In the genomic region with DNA sequence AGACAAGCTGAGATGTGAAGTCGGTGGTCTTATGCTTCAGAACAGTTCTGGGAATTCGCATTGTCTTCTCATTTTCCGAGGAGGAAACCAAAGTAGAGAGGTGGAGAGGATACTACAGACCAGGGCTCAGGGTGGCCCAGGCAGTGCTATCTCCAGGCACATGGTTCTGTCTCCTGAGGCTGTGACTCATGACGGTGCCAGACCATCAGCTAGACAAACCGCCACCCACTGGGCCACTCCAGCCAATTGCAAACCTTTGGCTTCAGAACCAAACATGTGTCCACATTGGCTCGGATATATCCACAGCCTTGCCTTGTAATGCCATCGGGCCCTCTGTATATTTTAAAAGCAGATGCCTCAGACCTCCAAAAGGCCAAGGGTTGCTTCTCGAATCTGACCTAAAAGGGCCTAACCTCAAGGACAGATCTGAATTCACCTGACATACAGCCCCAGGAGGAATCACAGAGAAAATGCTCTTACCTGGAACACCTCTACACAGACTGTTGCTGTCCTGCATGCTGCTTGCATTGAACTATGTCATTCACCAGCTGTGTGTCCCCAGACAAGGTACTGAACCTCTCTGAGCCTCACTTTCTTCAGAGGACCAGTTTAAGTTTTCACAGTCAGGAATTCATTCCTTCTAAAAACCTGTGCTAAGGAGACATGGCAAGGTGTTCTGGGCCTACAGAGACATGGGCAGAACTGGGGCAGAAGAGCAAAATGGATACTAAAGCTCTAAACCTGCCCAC, we compare ENCODE assay signal across 11 cellular contexts.
A peak's percentile ranks its signal among the peaks of the same experiment; 100 is the strongest.
DNase-seq lines count a peak whose midpoint lies in the region; ATAC-seq and TF ChIP-seq lines count a peak whose summit lies in the region.
"Had no signal": no experiment of that assay in that cellular context is flagged by ENCODE, and none has a peak within 500 bp of the region (broad histone marks: within the 10 kb centered on the region; RNA-seq: fewer than 3 reads in every experiment).

No MANE protein-coding gene starts in this region.

- no peaks in the 10 kb centered on the region for H3K9me2 ChIP-seq in hepatocyte (replicated peaks; ENCODE audit: insufficient read depth)

- no peak overlapping the region for H3K4me2 ChIP-seq in hepatocyte

- TF ChIP-seq CTCF in WTC11 (IDR thresholded peaks at IDR 0.05): no peak
- TF ChIP-seq CTCF in hepatocyte (IDR thresholded peaks at IDR 0.05; ENCODE audit: poor library complexity): no peak

- no peaks in the 10 kb centered on the region for H3K79me2 ChIP-seq in hepatocyte

- no peaks in the 10 kb centered on the region for H3K9me3 Mint-ChIP-seq in activated CD4-positive, alpha-beta T cell treated with anti-CD3 and anti-CD28 coated beads, Interleukin-2, amount 10 ng/mL, durations not matched to agents 7 days and 5 days
- H3K9me3 Mint-ChIP-seq in WTC11: no peaks in the 10 kb centered on the region
- no peaks in the 10 kb centered on the region for H3K9me3 Mint-ChIP-seq in stimulated activated naive CD8-positive, alpha-beta T cell treated with anti-CD3 and anti-CD28 coated beads, Interleukin-15, Interleukin-2, amounts not matched to agents 100 ng/mL and 50 ng/mL, for 24 hours

- H3K27ac ChIP-seq in hepatocyte: peak overlapping the region; percentile 32
- H3K27ac ChIP-seq: right atrium auricular region had no signal

- no peaks in the 10 kb centered on the region for H3K27me3 ChIP-seq in hepatocyte
- H3K27me3 ChIP-seq: right atrium auricular region had no signal

- WGBS in hepatocyte (ENCODE audit: low lambda C conversion rate, missing lambda C conversion rate): 84% methylated on average over 8 of the region's 8 CpGs

- H3K4me1 Mint-ChIP-seq in activated CD4-positive, alpha-beta T cell treated with anti-CD3 and anti-CD28 coated beads, Interleukin-2, amount 10 ng/mL, durations not matched to agents 7 days and 5 days: peaks cover 44% of the 10 kb centered on the region
- H3K4me1 Mint-ChIP-seq in WTC11: peaks cover 41% of the 10 kb centered on the region
- H3K4me1 Mint-ChIP-seq in stimulated activated naive CD8-positive, alpha-beta T cell treated with anti-CD3 and anti-CD28 coated beads, Interleukin-15, Interleukin-2, amounts not matched to agents 100 ng/mL and 50 ng/mL, for 24 hours (ENCODE audit: low read depth): peaks cover 81% of the 10 kb centered on the region

- H3K4me3 ChIP-seq in hepatocyte: no peak overlapping the region
- H3K4me3 ChIP-seq: right atrium auricular region had no signal

- POLR2A ChIA-PET in activated CD4-positive, alpha-beta T cell treated with anti-CD3 and anti-CD28 coated beads, Interleukin-2, amount 10 ng/mL, durations not matched to agents 7 days and 5 days (lab: Charles Lee): no interaction called here
- POLR2A ChIA-PET in WTC11 (lab: Charles Lee): no interaction called here

- ATAC-seq in WTC11 (no peak), HG03460 (IDR thresholded peaks at IDR 0.05; ENCODE audit: unreplicated experiment) (no peak)

- H3K27me3 Mint-ChIP-seq in activated CD4-positive, alpha-beta T cell treated with anti-CD3 and anti-CD28 coated beads, Interleukin-2, amount 10 ng/mL, durations not matched to agents 7 days and 5 days: peaks cover 5% of the 10 kb centered on the region
- H3K27me3 Mint-ChIP-seq in WTC11 (ENCODE audit: low read depth): peaks cover 4% of the 10 kb centered on the region; the same call in 1 of the 2 replicates
- no peaks in the 10 kb centered on the region for H3K27me3 Mint-ChIP-seq in stimulated activated naive CD8-positive, alpha-beta T cell treated with anti-CD3 and anti-CD28 coated beads, Interleukin-15, Interleukin-2, amounts not matched to agents 100 ng/mL and 50 ng/mL, for 24 hours

- H4K20me1 ChIP-seq in hepatocyte (ENCODE audit: insufficient read depth, poor library complexity, severe bottlenecking): no peaks in the 10 kb centered on the region

- H3K4me1 ChIP-seq in hepatocyte (ENCODE audit: insufficient read depth): peaks cover 27% of the 10 kb centered on the region

- peaks cover 2% of the 10 kb centered on the region for H3K36me3 Mint-ChIP-seq in activated CD4-positive, alpha-beta T cell treated with anti-CD3 and anti-CD28 coated beads, Interleukin-2, amount 10 ng/mL, durations not matched to agents 7 days and 5 days (ENCODE audit: low read depth)
- H3K36me3 Mint-ChIP-seq in WTC11: no peaks in the 10 kb centered on the region
- no peaks in the 10 kb centered on the region for H3K36me3 Mint-ChIP-seq in stimulated activated naive CD8-positive, alpha-beta T cell treated with anti-CD3 and anti-CD28 coated beads, Interleukin-15, Interleukin-2, amounts not matched to agents 100 ng/mL and 50 ng/mL, for 24 hours (ENCODE audit: low read depth)

- no peak overlapping the region for H3K4me3 Mint-ChIP-seq in activated CD4-positive, alpha-beta T cell treated with anti-CD3 and anti-CD28 coated beads, Interleukin-2, amount 10 ng/mL, durations not matched to agents 7 days and 5 days
- no peak overlapping the region for H3K4me3 Mint-ChIP-seq in WTC11
- H3K4me3 Mint-ChIP-seq in stimulated activated naive CD8-positive, alpha-beta T cell treated with anti-CD3 and anti-CD28 coated beads, Interleukin-15, Interleukin-2, amounts not matched to agents 100 ng/mL and 50 ng/mL, for 24 hours: peak overlapping the region; percentile 0

- H3K36me3 ChIP-seq in hepatocyte (replicated peaks; ENCODE audit: insufficient read depth, low read depth): no peaks in the 10 kb centered on the region
- H3K36me3 ChIP-seq: right atrium auricular region had no signal

- no peak overlapping the region for H2AFZ ChIP-seq in hepatocyte

- H3K27ac Mint-ChIP-seq in activated CD4-positive, alpha-beta T cell treated with anti-CD3 and anti-CD28 coated beads, Interleukin-2, amount 10 ng/mL, durations not matched to agents 7 days and 5 days: peak overlapping the region; percentile 73
- no peak overlapping the region for H3K27ac Mint-ChIP-seq in WTC11
- peak overlapping the region; percentile 73 for H3K27ac Mint-ChIP-seq in stimulated activated naive CD8-positive, alpha-beta T cell treated with anti-CD3 and anti-CD28 coated beads, Interleukin-15, Interleukin-2, amounts not matched to agents 100 ng/mL and 50 ng/mL, for 24 hours

- H3K9me3 ChIP-seq in hepatocyte (ENCODE audit: low read depth): no peaks in the 10 kb centered on the region
- H3K9me3 ChIP-seq: right atrium auricular region had no signal

- CTCF ChIA-PET in activated CD4-positive, alpha-beta T cell treated with anti-CD3 and anti-CD28 coated beads, Interleukin-2, amount 10 ng/mL, durations not matched to agents 7 days and 5 days (lab: Charles Lee): interaction anchor here (1.7 kb wide), 1 partner anchor 12 kb away, joined by 4 read pairs; no protein-coding TSS in a partner anchor
- CTCF ChIA-PET in WTC11 (lab: Charles Lee): no interaction called here

- no peak for DNase-seq in activated CD4-positive, alpha-beta T cell treated with anti-CD3 and anti-CD28 coated beads, Interleukin-2, amount 10 ng/mL, durations not matched to agents 7 days and 5 days
- DNase-seq in activated CD4-positive, alpha-beta T cell treated with anti-CD3 and anti-CD28 coated beads, Interleukin-2, amount 50 U/mL, for 4 hours: no peak
- DNase-seq in WTC11 (ENCODE audit: low spot score) (no peak), hepatocyte (ENCODE audit: low spot score) (no peak), ureter (ENCODE audit: low spot score) (no peak), glomerular visceral epithelial cell (ENCODE audit: extremely low spot score) (no peak)
- DNase-seq: activated naive CD4-positive, alpha-beta T cell; NCI-H526 treated with DMSO at 0.1 percent for 48 hours had no signal

TF ChIP-seq in WTC11, 78 proteins besides CTCF, POLR2A, EP300 and RAD21:
- TF ChIP-seq NFYB (CRISPR knock-in tag; conservative IDR thresholded peaks at IDR 0.05; ENCODE audit: low read depth): 0 out of 2 replicates have a peak, but pooled peaks have one; percentile 15
- TF ChIP-seq, protein P1, sequence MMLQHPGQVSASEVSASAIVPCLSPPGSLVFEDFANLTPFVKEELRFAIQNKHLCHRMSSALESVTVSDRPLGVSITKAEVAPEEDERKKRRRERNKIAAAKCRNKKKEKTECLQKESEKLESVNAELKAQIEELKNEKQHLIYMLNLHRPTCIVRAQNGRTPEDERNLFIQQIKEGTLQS (CRISPR knock-in tag; conservative IDR thresholded peaks at IDR 0.05): no peak
- TF ChIP-seq, protein P2, sequence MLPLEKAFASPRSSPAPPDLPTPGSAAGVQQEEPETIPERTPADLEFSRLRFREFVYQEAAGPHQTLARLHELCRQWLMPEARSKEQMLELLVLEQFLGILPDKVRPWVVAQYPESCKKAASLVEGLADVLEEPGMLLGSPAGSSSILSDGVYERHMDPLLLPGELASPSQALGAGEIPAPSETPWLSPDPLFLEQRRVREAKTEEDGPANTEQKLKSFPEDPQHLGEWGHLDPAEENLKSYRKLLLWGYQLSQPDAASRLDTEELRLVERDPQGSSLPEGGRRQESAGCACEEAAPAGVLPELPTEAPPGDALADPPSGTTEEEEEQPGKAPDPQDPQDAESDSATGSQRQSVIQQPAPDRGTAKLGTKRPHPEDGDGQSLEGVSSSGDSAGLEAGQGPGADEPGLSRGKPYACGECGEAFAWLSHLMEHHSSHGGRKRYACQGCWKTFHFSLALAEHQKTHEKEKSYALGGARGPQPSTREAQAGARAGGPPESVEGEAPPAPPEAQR (CRISPR knock-in tag; IDR thresholded peaks at IDR 0.05): no peak
